Comparison of ENCODE assay signal across 1 cellular context in the genomic region with DNA sequence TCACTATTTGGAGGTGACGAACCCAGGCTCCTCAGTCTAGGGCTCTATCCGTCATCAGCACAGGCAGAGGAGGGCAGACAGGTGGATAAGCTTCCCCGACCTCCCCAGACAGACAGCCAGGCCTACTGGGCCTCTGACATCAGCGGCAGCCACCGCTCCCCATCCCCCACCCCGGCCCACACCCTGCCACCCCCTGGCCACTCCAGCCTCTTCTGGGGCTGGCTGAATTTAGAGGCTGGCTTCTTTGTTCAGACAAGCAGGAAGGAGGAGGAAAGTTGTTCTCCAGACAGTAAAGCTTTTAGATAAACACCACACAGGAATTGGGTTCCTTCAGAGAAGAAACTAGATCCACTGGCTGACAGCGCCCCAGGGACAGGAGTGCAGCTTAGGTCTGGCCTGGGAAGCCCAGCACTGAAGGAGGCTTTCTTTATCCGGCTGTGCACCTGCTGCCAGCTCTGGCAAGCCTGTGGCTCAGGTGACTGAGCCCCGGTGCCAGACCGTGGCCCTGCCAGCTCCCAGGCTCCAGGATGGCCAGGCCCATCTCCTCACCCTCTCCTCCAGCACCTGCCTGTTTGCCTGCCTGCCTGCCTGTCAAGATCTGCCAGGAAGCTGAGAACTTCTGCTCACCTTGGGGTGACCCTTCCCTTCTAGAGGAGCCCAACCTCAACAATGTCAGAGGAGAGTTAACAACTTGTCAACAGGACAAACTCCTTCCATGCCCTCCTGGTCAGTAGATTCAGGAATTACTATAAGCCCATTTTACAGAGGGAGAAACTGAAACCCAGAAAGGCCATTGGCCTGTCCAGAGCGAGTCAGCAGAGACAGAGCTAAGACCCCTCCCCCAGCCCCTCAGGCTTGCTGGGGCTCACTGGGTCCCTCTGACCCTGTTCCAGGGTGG.
TF ChIP-seq lines count a peak whose summit lies in the region.

No MANE protein-coding gene starts in this region.

TF ChIP-seq in IMR-90, 13 proteins besides CTCF, POLR2A, EP300 and RAD21:
- no peak for TF ChIP-seq MXI1 (IDR thresholded peaks at IDR 0.05; ENCODE audit: borderline replicate concordance, low read depth, low read length)
- no peak for TF ChIP-seq USF2 (IDR thresholded peaks at IDR 0.05; ENCODE audit: low read depth, low read length)
TF ChIP-seq in IMR-90: peak in this region for 0.
